Comparison of ENCODE assay signal across 24 cellular contexts in genomic region chr18:50790956-50791355, GRCh38. TPM values are rescaled to one million over a fixed set of nuclear protein-coding genes. Genes with fewer than 3 reads are reported as not detected.
"Had no signal": no experiment of that assay in that cellular context is flagged by ENCODE, and none has a peak within 500 bp of the region (broad histone marks: within the 10 kb centered on the region; RNA-seq: fewer than 3 reads in every experiment).

No MANE protein-coding gene starts in this region.

- H3K27ac ChIP-seq: brain microvascular endothelial cell, colonic mucosa, gastroesophageal sphincter, heart right ventricle, left ventricle myocardium inferior, ovary, right lobe of liver, tibial nerve, uterus had no signal

- H3K4me1 Mint-ChIP-seq: activated naive CD4-positive, alpha-beta T cell treated with anti-CD3 and anti-CD28 coated beads, Interleukin-2, amount 10 ng/mL, durations not matched to agents 7 days and 5 days; central memory CD8-positive, alpha-beta T cell; immature natural killer cell had no signal

- H3K27me3 ChIP-seq: brain microvascular endothelial cell, colonic mucosa, ovary, right lobe of liver, tibial nerve, uterus had no signal

- H3K4me1 ChIP-seq: colonic mucosa, gastroesophageal sphincter, heart right ventricle, left ventricle myocardium inferior, tibial nerve, uterus had no signal

- H3K36me3 Mint-ChIP-seq: activated naive CD4-positive, alpha-beta T cell treated with anti-CD3 and anti-CD28 coated beads, Interleukin-2, amount 10 ng/mL, durations not matched to agents 7 days and 5 days; immature natural killer cell had no signal

- H3K27ac Mint-ChIP-seq: activated naive CD4-positive, alpha-beta T cell treated with anti-CD3 and anti-CD28 coated beads, Interleukin-2, amount 10 ng/mL, durations not matched to agents 7 days and 5 days; immature natural killer cell; stimulated activated naive CD8-positive, alpha-beta T cell treated with anti-CD3 and anti-CD28 coated beads, Interleukin-15, Interleukin-2, amounts not matched to agents 100 ng/mL and 50 ng/mL, for 24 hours had no signal

- H3K4me3 ChIP-seq: colonic mucosa, gastroesophageal sphincter, heart right ventricle, left ventricle myocardium inferior, ovary, right lobe of liver, tibial nerve, uterus had no signal

- H3K4me3 Mint-ChIP-seq: activated naive CD4-positive, alpha-beta T cell treated with anti-CD3 and anti-CD28 coated beads, Interleukin-2, amount 10 ng/mL, durations not matched to agents 7 days and 5 days; central memory CD8-positive, alpha-beta T cell; immature natural killer cell; stimulated activated naive CD8-positive, alpha-beta T cell treated with anti-CD3 and anti-CD28 coated beads, Interleukin-15, Interleukin-2, amounts not matched to agents 100 ng/mL and 50 ng/mL, for 24 hours had no signal

- DNase-seq: activated CD4-positive, alpha-beta T cell treated with anti-CD3 and anti-CD28 coated beads, Interleukin-2, amount 50 U/mL, for 1 hour; activated CD8-positive, alpha-beta memory T cell treated with anti-CD3 and anti-CD28 coated beads for 24 hours; activated CD8-positive, alpha-beta memory T cell treated with anti-CD3 and anti-CD28 coated beads, Interleukin-2, amount 50 U/mL, for 48 hours; activated effector memory CD4-positive, alpha-beta T cell treated with Interleukin-2 at 50 U/mL for 16 hours; activated naive CD4-positive, alpha-beta T cell treated with anti-CD3 and anti-CD28 coated beads, Interleukin-2, amount 10 ng/mL, durations not matched to agents 7 days and 5 days; activated T-cell treated with anti-CD3 and anti-CD28 coated beads, Interleukin-2, amount 50 U/mL, for 48 hours; aorta; brain microvascular endothelial cell; colonic mucosa; heart right ventricle; immature natural killer cell; kidney glomerular epithelial cell; left ventricle myocardium inferior; ovary; right lobe of liver; stimulated activated CD4-positive, alpha-beta T cell treated with anti-CD3 and anti-CD28 coated beads, Interleukin-15, amount 100 ng/mL, for 24 hours; stimulated activated CD4-positive, alpha-beta T cell treated with anti-CD3 and anti-CD28 coated beads, Interleukin-2, amount 100 ng/mL, for 48 hours; uterus had no signal

- H3K36me3 ChIP-seq: brain microvascular endothelial cell, colonic mucosa, gastroesophageal sphincter, heart right ventricle, left ventricle myocardium inferior, ovary, right lobe of liver, tibial nerve, uterus had no signal

- H3K9me3 Mint-ChIP-seq: activated naive CD4-positive, alpha-beta T cell treated with anti-CD3 and anti-CD28 coated beads, Interleukin-2, amount 10 ng/mL, durations not matched to agents 7 days and 5 days; central memory CD8-positive, alpha-beta T cell; immature natural killer cell; stimulated activated naive CD8-positive, alpha-beta T cell treated with anti-CD3 and anti-CD28 coated beads, Interleukin-15, Interleukin-2, amounts not matched to agents 100 ng/mL and 50 ng/mL, for 24 hours had no signal

- H3K9me3 ChIP-seq: colonic mucosa, gastroesophageal sphincter, heart right ventricle, left ventricle myocardium inferior, ovary, right lobe of liver, tibial nerve, uterus had no signal

- ATAC-seq: activated CD4-positive, CD25-positive, alpha-beta regulatory T cell treated with anti-CD3 and anti-CD28 coated beads, Interleukin-2, amount 50 U/mL, for 24 hours; gastroesophageal sphincter; heart right ventricle had no signal

RNA-seq across cellular contexts. Expression of gene MRO, which starts 28.9 kb away (rescaled TPM):
- total RNA-seq: pulmonary artery endothelial cell had no signal
- polyA plus RNA-seq: immature natural killer cell had no signal
